In genomic region chr15:65336767-65337435, GRCh38 we compare ENCODE assay signal across 10 cellular contexts. TPM values are rescaled to one million over a fixed set of nuclear protein-coding genes. Genes with fewer than 3 reads are reported as not detected.
DNase-seq lines count a peak whose midpoint lies in the region; ATAC-seq and TF ChIP-seq lines count a peak whose summit lies in the region.
"Had no signal": no experiment of that assay in that cellular context is flagged by ENCODE, and none has a peak within 500 bp of the region (broad histone marks: within the 10 kb centered on the region; RNA-seq: fewer than 3 reads in every experiment).

No MANE protein-coding gene starts in this region.

- H3K79me2 ChIP-seq in SU-DHL-6 (ENCODE audit: insufficient read depth, low read length) = no peaks in the 10 kb centered on the region
- peaks cover 6% of the 10 kb centered on the region for H3K79me2 ChIP-seq in neural cell (replicated peaks; ENCODE audit: insufficient read depth, low read length)

- H3K9ac ChIP-seq in SU-DHL-6 (ENCODE audit: low read length) = no peak overlapping the region
- H3K9ac ChIP-seq in neural cell (ENCODE audit: low read length) = peak overlapping the region; percentile 62

- H3K4me3 ChIP-seq in SU-DHL-6 (ENCODE audit: insufficient read depth, low read length, poor library complexity, severe bottlenecking) (no peak overlapping the region), neural cell (ENCODE audit: low read length) (peak overlapping the region; percentile 53)
- H3K4me3 ChIP-seq: thoracic aorta had no signal

- no peak for TF ChIP-seq CTCF in SU-DHL-6 (IDR thresholded peaks at IDR 0.05; ENCODE audit: insufficient read depth, low read length, poor library complexity, severe bottlenecking)
- TF ChIP-seq CTCF in neural cell (IDR thresholded peaks at IDR 0.05; ENCODE audit: poor library complexity, severe bottlenecking) = no peak

- no peaks in the 10 kb centered on the region for H3F3A ChIP-seq in SU-DHL-6 (ENCODE audit: insufficient read depth)
- H3F3A ChIP-seq in neural cell (ENCODE audit: insufficient read depth, low read length, poor library complexity, severe bottlenecking) = no peaks in the 10 kb centered on the region

- no peak for ATAC-seq in HG02938 (IDR thresholded peaks at IDR 0.05; ENCODE audit: unreplicated experiment)
- ATAC-seq in GM18861 (IDR thresholded peaks at IDR 0.05; ENCODE audit: unreplicated experiment) = no peak
- ATAC-seq: esophagus mucosa had no signal

- H3K4me2 ChIP-seq in SU-DHL-6 (ENCODE audit: low read depth, low read length, poor library complexity, severe bottlenecking) (peak overlapping the region; percentile 22), neural cell (ENCODE audit: low read length) (peak overlapping the region; percentile 14)

- no peak overlapping the region for H3K27ac ChIP-seq in SU-DHL-6 (ENCODE audit: low read depth, low read length)
- peak overlapping the region; percentile 87 for H3K27ac ChIP-seq in neural cell (ENCODE audit: low read length)
- H3K27ac ChIP-seq: thoracic aorta had no signal

- H3K27me3 ChIP-seq in SU-DHL-6 (ENCODE audit: low read length) (no peaks in the 10 kb centered on the region), neural cell (ENCODE audit: insufficient read depth, low read depth, low read length) (no peaks in the 10 kb centered on the region)

- TF ChIP-seq RAD21 in neural cell (conservative IDR thresholded peaks at IDR 0.05) = no peak

- DNase-seq in DMS79 (lab: John Stamatoyannopoulos, UW) = peak; percentile 22
- DNase-seq in NCI-H1436 treated with DMSO at 0.1 percent for 48 hours (lab: John Stamatoyannopoulos, UW) = peak; percentile 62
- DNase-seq in iPS-NIHi7 (ENCODE audit: extremely low spot score) = no peak
- DNase-seq in OCI-M1 (lab: John Stamatoyannopoulos, UW) = no peak

- H3K9me3 ChIP-seq in SU-DHL-6 (ENCODE audit: insufficient read depth, low read length) (no peaks in the 10 kb centered on the region), neural cell (ENCODE audit: low read length) (no peaks in the 10 kb centered on the region)
- H3K9me3 ChIP-seq: thoracic aorta had no signal

- H4K20me1 ChIP-seq in SU-DHL-6 (ENCODE audit: low read depth, low read length) (no peaks in the 10 kb centered on the region), neural cell (ENCODE audit: insufficient read depth) (no peaks in the 10 kb centered on the region)

- no peaks in the 10 kb centered on the region for H3K9me2 ChIP-seq in SU-DHL-6 (replicated peaks; ENCODE audit: insufficient read depth, low read length)
- H3K9me2 ChIP-seq in neural cell (ENCODE audit: insufficient read depth, low read length) = no peaks in the 10 kb centered on the region

- H3K36me3 ChIP-seq in SU-DHL-6 (ENCODE audit: low read length) = no peaks in the 10 kb centered on the region
- no peaks in the 10 kb centered on the region for H3K36me3 ChIP-seq in neural cell (ENCODE audit: insufficient read depth, low read length)
- H3K36me3 ChIP-seq: thoracic aorta had no signal

- TF ChIP-seq EP300 in neural cell (conservative IDR thresholded peaks at IDR 0.05; ENCODE audit: poor library complexity, severe bottlenecking) = no peak

- H2AFZ ChIP-seq in SU-DHL-6 (ENCODE audit: low read depth, low read length, severe bottlenecking) (no peak overlapping the region), neural cell (ENCODE audit: low read depth, low read length) (no peak overlapping the region)

TF ChIP-seq in neural cell, 6 proteins besides CTCF, POLR2A, EP300 and RAD21:
- TF ChIP-seq SMC3 (conservative IDR thresholded peaks at IDR 0.05; ENCODE audit: poor library complexity) (no peak), EZH2 (IDR thresholded peaks at IDR 0.05; ENCODE audit: borderline replicate concordance, insufficient read depth, low read length, poor library complexity, severe bottlenecking) (no peak), MXI1 (conservative IDR thresholded peaks at IDR 0.05; ENCODE audit: poor library complexity, severe bottlenecking) (no peak), TAF1 (IDR thresholded peaks at IDR 0.05; ENCODE audit: low read depth) (no peak)
- TF ChIP-seq, protein P1, sequence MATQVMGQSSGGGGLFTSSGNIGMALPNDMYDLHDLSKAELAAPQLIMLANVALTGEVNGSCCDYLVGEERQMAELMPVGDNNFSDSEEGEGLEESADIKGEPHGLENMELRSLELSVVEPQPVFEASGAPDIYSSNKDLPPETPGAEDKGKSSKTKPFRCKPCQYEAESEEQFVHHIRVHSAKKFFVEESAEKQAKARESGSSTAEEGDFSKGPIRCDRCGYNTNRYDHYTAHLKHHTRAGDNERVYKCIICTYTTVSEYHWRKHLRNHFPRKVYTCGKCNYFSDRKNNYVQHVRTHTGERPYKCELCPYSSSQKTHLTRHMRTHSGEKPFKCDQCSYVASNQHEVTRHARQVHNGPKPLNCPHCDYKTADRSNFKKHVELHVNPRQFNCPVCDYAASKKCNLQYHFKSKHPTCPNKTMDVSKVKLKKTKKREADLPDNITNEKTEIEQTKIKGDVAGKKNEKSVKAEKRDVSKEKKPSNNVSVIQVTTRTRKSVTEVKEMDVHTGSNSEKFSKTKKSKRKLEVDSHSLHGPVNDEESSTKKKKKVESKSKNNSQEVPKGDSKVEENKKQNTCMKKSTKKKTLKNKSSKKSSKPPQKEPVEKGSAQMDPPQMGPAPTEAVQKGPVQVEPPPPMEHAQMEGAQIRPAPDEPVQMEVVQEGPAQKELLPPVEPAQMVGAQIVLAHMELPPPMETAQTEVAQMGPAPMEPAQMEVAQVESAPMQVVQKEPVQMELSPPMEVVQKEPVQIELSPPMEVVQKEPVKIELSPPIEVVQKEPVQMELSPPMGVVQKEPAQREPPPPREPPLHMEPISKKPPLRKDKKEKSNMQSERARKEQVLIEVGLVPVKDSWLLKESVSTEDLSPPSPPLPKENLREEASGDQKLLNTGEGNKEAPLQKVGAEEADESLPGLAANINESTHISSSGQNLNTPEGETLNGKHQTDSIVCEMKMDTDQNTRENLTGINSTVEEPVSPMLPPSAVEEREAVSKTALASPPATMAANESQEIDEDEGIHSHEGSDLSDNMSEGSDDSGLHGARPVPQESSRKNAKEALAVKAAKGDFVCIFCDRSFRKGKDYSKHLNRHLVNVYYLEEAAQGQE (IDR thresholded peaks at IDR 0.05; ENCODE audit: borderline replicate concordance) = no peak

RNA-seq across cellular contexts. Expression of gene RNU5B-1, which starts 32.4 kb away (rescaled TPM):
- polyA plus RNA-seq in neural cell = not detected in 2 replicates
- polyA minus RNA-seq in neural cell = not detected in 2 replicates

RNA-seq across cellular contexts. Expression of gene IGDCC3, which starts 40.9 kb away (rescaled TPM):
- polyA plus RNA-seq in neural cell = 14.4 and 18.8 TPM in 2 replicates
- 21.0 and 21.9 TPM in 2 replicates for polyA minus RNA-seq in neural cell

RNA-seq across cellular contexts. Expression of gene RNU5A-1, which starts 41.0 kb away (rescaled TPM):
- polyA plus RNA-seq in neural cell = not detected in 2 replicates
- polyA minus RNA-seq in neural cell = not detected in 2 replicates

RNA-seq across cellular contexts. Expression of gene PARP16, which starts 50.2 kb away (rescaled TPM):
- polyA plus RNA-seq in neural cell = 17.0 and 19.8 TPM in 2 replicates
- 13.9 and 15.6 TPM in 2 replicates for polyA minus RNA-seq in neural cell

Comparison
In these comparisons a context has a peak if more than half of its experiments do, and no peak if none do; other contexts are left out.
1. DNase-seq: peak in DMS79 (single experiment) and NCI-H1436 treated with DMSO at 0.1 percent for 48 hours (single experiment); none in iPS-NIHi7 (single experiment) and OCI-M1 (single experiment).